Comparison of ENCODE assay signal across 25 cellular contexts in the genomic region with DNA sequence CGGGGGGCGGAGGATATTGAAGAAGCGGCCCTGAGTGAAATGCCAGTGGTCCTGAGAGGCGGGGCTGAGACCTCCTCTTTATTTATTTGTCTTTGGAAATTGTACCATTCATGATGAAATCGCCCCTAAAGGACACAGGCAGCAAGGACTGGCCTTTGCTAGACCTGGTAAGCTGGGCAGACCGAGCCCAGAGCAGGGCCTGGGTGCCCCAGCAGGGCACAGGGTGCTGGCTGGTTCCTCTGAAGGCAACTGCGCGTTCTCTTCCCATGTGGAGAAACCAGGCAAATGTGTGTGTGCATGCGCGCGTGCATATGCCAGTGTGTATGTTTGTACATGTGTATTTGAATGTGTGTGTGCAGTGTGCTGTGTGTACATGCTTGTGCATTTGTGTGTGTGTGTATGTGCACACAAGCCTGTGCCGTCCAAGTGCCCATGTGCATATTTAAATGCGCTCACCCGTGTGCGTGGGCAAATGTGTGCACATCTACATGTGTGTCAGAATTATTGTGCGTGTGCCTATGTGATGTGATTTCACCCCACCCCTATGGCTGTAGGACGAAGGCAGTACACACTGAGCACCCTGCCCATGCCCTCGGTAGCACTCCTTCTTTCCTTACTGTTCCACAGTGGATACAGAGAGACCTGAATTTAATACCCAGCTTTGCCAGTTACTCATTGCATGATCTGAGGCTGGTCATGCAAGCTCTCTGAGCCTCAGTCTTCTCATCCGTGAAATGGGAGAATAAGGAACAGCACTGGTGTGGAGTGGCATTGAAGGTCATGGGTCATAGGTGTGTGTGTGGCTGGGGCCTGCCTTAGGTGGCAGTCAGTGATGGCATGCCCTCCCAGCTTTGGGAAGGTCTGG.
DNase-seq lines count a peak whose midpoint lies in the region; ATAC-seq, FAIRE-seq and TF ChIP-seq lines count a peak whose summit lies in the region.
"Had no signal": no experiment of that assay in that cellular context is flagged by ENCODE, and none has a peak within 500 bp of the region (broad histone marks: within the 10 kb centered on the region; RNA-seq: fewer than 3 reads in every experiment).

No MANE protein-coding gene starts in this region.

- peak overlapping the region; percentile 13 for H3K27ac Mint-ChIP-seq in Calu3 (ENCODE audit: unreplicated experiment)
- H3K27ac Mint-ChIP-seq: memory B cell; T-helper 2 cell treated with Interferon-gamma antibody and Interleukin-4, amounts not matched to agents 5 μg/mL and 100 μg/mL, for 36 hours had no signal

- H3K9ac ChIP-seq in K562 (ENCODE audit: insufficient read depth in 1 of 2, low read depth in 2 of 2, low read length in 2 of 2) (no peak overlapping the region), smooth muscle cell (ENCODE audit: low read depth) (peak overlapping the region; percentile 93)
- H3K9ac ChIP-seq: parathyroid adenoma had no signal

- no peak for TF ChIP-seq EP300 in K562 (IDR thresholded peaks at IDR 0.05; ENCODE audit: low read length)

- ATAC-seq in K562 (no peak), right lobe of liver (peak; percentile 50 to 79 (median 76)), HG02763 (IDR thresholded peaks at IDR 0.05; ENCODE audit: unreplicated experiment) (no peak), HG02885 (IDR thresholded peaks at IDR 0.05; ENCODE audit: poor library complexity, unreplicated experiment) (no peak)
- ATAC-seq: gastroesophageal sphincter, SK-N-SH treated with all-trans-retinoic acid at 6 μM for 48 hours had no signal

- no peak overlapping the region for H3K27ac ChIP-seq in K562 (ENCODE audit: extremely low read depth, low read depth, low read length)
- H3K27ac ChIP-seq in right lobe of liver, result peak overlapping the region; percentile 54 to 76 (median 74)
- peak overlapping the region; percentile 99 for H3K27ac ChIP-seq in smooth muscle cell (ENCODE audit: low read depth)
- H3K27ac ChIP-seq: esophagus muscularis mucosa, gastroesophageal sphincter, parathyroid adenoma, sigmoid colon, VCaP had no signal

- peaks cover 5% of the 10 kb centered on the region for H3F3A ChIP-seq in smooth muscle cell (ENCODE audit: low read depth)

- H2AFZ ChIP-seq in K562 (ENCODE audit: low read depth, low read length) (no peak overlapping the region), smooth muscle cell (ENCODE audit: low read depth) (no peak overlapping the region)
- H2AFZ ChIP-seq: parathyroid adenoma had no signal

- peaks cover 75% of the 10 kb centered on the region for H3K4me1 Mint-ChIP-seq in Calu3 (ENCODE audit: low read depth, unreplicated experiment)

- intact Hi-C loops in Calu3 (cut with micrococcal nuclease; ENCODE audit: unreplicated experiment) (no loop called here), K562 (cut with micrococcal nuclease) (no loop called here), right lobe of liver (cut with DNase I) (no loop called here)

- in situ Hi-C loops in K562 (cut with MboI), result no loop called here

- 91% methylated on average over 19 of the region's 19 CpGs for WGBS in K562 (ENCODE audit: insufficient coverage, low coverage, missing lambda C conversion rate)
- WGBS in right lobe of liver (ENCODE audit: insufficient coverage, low coverage, low lambda C conversion rate, missing lambda C conversion rate), result 42% methylated on average over 10 of the region's 19 CpGs
- 98% methylated on average over 19 of the region's 19 CpGs for WGBS in smooth muscle cell (ENCODE audit: low lambda C conversion rate)

- H3K4me3 ChIP-seq in K562 (no peak overlapping the region), right lobe of liver (peak overlapping the region in 2 of 3 donors; percentile 25 to 33), smooth muscle cell (no peak overlapping the region)
- H3K4me3 ChIP-seq: esophagus muscularis mucosa, gastroesophageal sphincter, sigmoid colon had no signal

- H3K4me1 ChIP-seq in K562 (replicated peaks in 1 of 2; ENCODE audit: control insufficient read depth in 2 of 2, insufficient read depth in 2 of 2, low read length in 2 of 2) (peaks cover 16 to 21% of the 10 kb centered on the region in 2 experiments), right lobe of liver (peaks cover 2 to 64% (median 40%) of the 10 kb centered on the region in 4 donors), smooth muscle cell (ENCODE audit: low read depth) (peaks cover 11% of the 10 kb centered on the region)
- H3K4me1 ChIP-seq: parathyroid adenoma had no signal

- CTCF ChIA-PET in Calu3 (lab: Charles Lee), result interaction anchor here (0.6 to 0.7 kb wide), 2 partner anchors 19 to 511 kb away, joined by 3 read pairs; no protein-coding TSS in a partner anchor
- CTCF ChIA-PET in K562 (lab: Yijun Ruan, JAX; ENCODE audit: low intra/inter-chr PET ratio), result no interaction called here

- no peaks in the 10 kb centered on the region for H3K27me3 ChIP-seq in K562 (ENCODE audit: control insufficient read depth in 2 of 2, insufficient read depth in 2 of 2, low read length in 2 of 2)
- no peaks in the 10 kb centered on the region for H3K27me3 ChIP-seq in right lobe of liver
- H3K27me3 ChIP-seq in smooth muscle cell (ENCODE audit: low read depth), result no peaks in the 10 kb centered on the region
- H3K27me3 ChIP-seq: esophagus muscularis mucosa, gastroesophageal sphincter, sigmoid colon had no signal

- H4K20me1 ChIP-seq in K562 (replicated peaks; ENCODE audit: control insufficient read depth, insufficient read depth, low read length) (peaks cover 33% of the 10 kb centered on the region; the same call in 1 of the 2 replicates), smooth muscle cell (ENCODE audit: low read depth) (peaks cover 46% of the 10 kb centered on the region)

- H3K9me3 ChIP-seq in K562 (replicated peaks; ENCODE audit: control insufficient read depth, insufficient read depth, low read depth, low read length) (no peaks in the 10 kb centered on the region), right lobe of liver (no peaks in the 10 kb centered on the region), smooth muscle cell (replicated peaks; ENCODE audit: low read depth) (no peaks in the 10 kb centered on the region)
- H3K9me3 ChIP-seq: esophagus muscularis mucosa, gastroesophageal sphincter, sigmoid colon had no signal

- no peak overlapping the region for H3K4me2 ChIP-seq in K562 (ENCODE audit: insufficient read depth, low read length)
- no peak overlapping the region for H3K4me2 ChIP-seq in smooth muscle cell

- FAIRE-seq in K562 (lab: Jason Lieb, UNC), result no peak

- H3K36me3 Mint-ChIP-seq in Calu3 (ENCODE audit: insufficient read depth, unreplicated experiment), result peaks cover 16% of the 10 kb centered on the region

- POLR2A ChIA-PET in K562 (lab: Yijun Ruan, JAX), result interaction anchor here (0.7 to 1.3 kb wide), 2 partner anchors 14 to 150 kb away, joined by 3 to 4 read pairs; no protein-coding TSS in a partner anchor

- no peaks in the 10 kb centered on the region for H3K9me3 Mint-ChIP-seq in Calu3 (ENCODE audit: low read depth, unreplicated experiment)
- H3K9me3 Mint-ChIP-seq: CD8-positive, alpha-beta memory T cell; memory B cell; T-helper 2 cell treated with Interferon-gamma antibody and Interleukin-4, amounts not matched to agents 5 μg/mL and 100 μg/mL, for 36 hours had no signal

- TF ChIP-seq CTCF in Calu3 (IDR thresholded peaks at IDR 0.05; ENCODE audit: unreplicated experiment) (no peak), K562 (IDR thresholded peaks at IDR 0.05 in 2 of 3, conservative IDR thresholded peaks at IDR 0.05 in 1 of 3; ENCODE audit: insufficient read depth in 2 of 3, low read depth in 1 of 3, low read length in 3 of 3) (no peak), right lobe of liver (IDR thresholded peaks at IDR 0.05) (no peak), smooth muscle cell (IDR thresholded peaks at IDR 0.05; ENCODE audit: borderline replicate concordance, insufficient read depth, poor library complexity, severe bottlenecking) (no peak)

- H3K79me2 ChIP-seq in K562 (ENCODE audit: control insufficient read depth, insufficient read depth, low read length), result peaks cover 90% of the 10 kb centered on the region
- peaks cover 73% of the 10 kb centered on the region for H3K79me2 ChIP-seq in smooth muscle cell (ENCODE audit: low read depth)

- TF ChIP-seq POLR2A in K562 (conservative IDR thresholded peaks at IDR 0.05), result no peak
- TF ChIP-seq POLR2A in right lobe of liver (IDR thresholded peaks at IDR 0.05), result peak; percentile 52

- no peaks in the 10 kb centered on the region for H3K27me3 Mint-ChIP-seq in Calu3 (ENCODE audit: unreplicated experiment)
- H3K27me3 Mint-ChIP-seq: brain; CD8-positive, alpha-beta memory T cell; memory B cell; naive B cell had no signal

- peak overlapping the region; percentile 39 for H3K4me3 Mint-ChIP-seq in Calu3 (ENCODE audit: low read depth, unreplicated experiment)
- H3K4me3 Mint-ChIP-seq: brain; CD8-positive, alpha-beta memory T cell; memory B cell; naive B cell; T-helper 2 cell treated with Interferon-gamma antibody and Interleukin-4, amounts not matched to agents 5 μg/mL and 100 μg/mL, for 36 hours had no signal

- peaks cover 18% of the 10 kb centered on the region for H3K9me1 ChIP-seq in K562 (ENCODE audit: control insufficient read depth, insufficient read depth, low read length)

- BruUV-seq in Calu3 (replicated peaks; lab: Mats Ljungman, UMichigan) (no TSS peak), K562 (replicated peaks; lab: Mats Ljungman, UMichigan) (no TSS peak)

- H3K36me3 ChIP-seq in K562 (ENCODE audit: control insufficient read depth, insufficient read depth, low read length) (peaks cover 4% of the 10 kb centered on the region; the same call in 1 of the 3 replicates), right lobe of liver (no peaks in the 10 kb centered on the region), smooth muscle cell (ENCODE audit: low read depth) (no peaks in the 10 kb centered on the region)
- H3K36me3 ChIP-seq: esophagus muscularis mucosa, gastroesophageal sphincter, sigmoid colon had no signal

- DNase-seq in Calu3 (no peak), K562 (ENCODE audit: extremely low read depth in 1 of 4, low spot score in 3 of 4) (no peak), right lobe of liver (peak in 2 of 3 donors; percentile 85 to 86), smooth muscle cell (lab: John Stamatoyannopoulos, UW; ENCODE audit: unreplicated experiment) (no peak), AG08396 (ENCODE audit: low spot score) (no peak), AML-193 (lab: John Stamatoyannopoulos, UW) (no peak)
- DNase-seq: CD8-positive, alpha-beta memory T cell; effector memory CD4-positive, alpha-beta T cell; HCEC 1CT; islet precursor cell; Karpas-422; naive B cell; NCI-H1694 treated with DMSO at 0.1 percent for 48 hours; NCI-H69; sigmoid colon had no signal

- no peak for TF ChIP-seq RAD21 in K562 (CRISPR knock-in tag; conservative IDR thresholded peaks at IDR 0.05 in 1 of 2, IDR thresholded peaks at IDR 0.05 in 1 of 2)

TF ChIP-seq in K562, 482 proteins besides CTCF, POLR2A, EP300 and RAD21 (continues in another document):
- TF ChIP-seq CEBPG (CRISPR knock-in tag; IDR thresholded peaks at IDR 0.05) (peak; percentile 32; the same call in 1 of the 2 replicates), CEBPG (tag; conservative IDR thresholded peaks at IDR 0.05 in 1 of 2, IDR thresholded peaks at IDR 0.05 in 1 of 2) (no peak), TEAD4 (IDR thresholded peaks at IDR 0.05; ENCODE audit: low read length) (no peak), TEAD4 (CRISPR knock-in tag; IDR thresholded peaks at IDR 0.05; ENCODE audit: borderline replicate concordance) (peak; percentile 8; the same call in 1 of the 2 replicates), ZNF274 (IDR thresholded peaks at IDR 0.05; ENCODE audit: borderline replicate concordance, low read depth, low read length) (no peak), CBX1 (IDR thresholded peaks at IDR 0.05; ENCODE audit: low read depth) (peak; percentile 84; the same call in 1 of the 2 replicates)

Comparison
In these comparisons a context has a peak if more than half of its experiments do, and no peak if none do; other contexts are left out.
1. DNase-seq: peak in right lobe of liver (2 of 3); none in Calu3 (single experiment), K562 (0 of 4), smooth muscle cell (single experiment), AG08396 (single experiment) and AML-193 (0 of 2).
2. ATAC-seq: peak in right lobe of liver (4 of 4); none in K562 (single experiment), HG02763 (single experiment) and HG02885 (single experiment).
3. H3K4me3 ChIP-seq: peak in right lobe of liver (2 of 3); none in K562 (single experiment) and smooth muscle cell (single experiment).